ENCODE assay signal across 23 cellular contexts in genomic region chr6:137653698-137654059, GRCh38.
DNase-seq lines count a peak whose midpoint lies in the region; ATAC-seq, FAIRE-seq and TF ChIP-seq lines count a peak whose summit lies in the region.
"Had no signal": no experiment of that assay in that cellular context is flagged by ENCODE, and none has a peak within 500 bp of the region (broad histone marks: within the 10 kb centered on the region; RNA-seq: fewer than 3 reads in every experiment).

No MANE protein-coding gene starts in this region.

- no TSS peak for BruUV-seq in HepG2 (replicated peaks; lab: Mats Ljungman, UMichigan)

- DNase-seq in HepG2 (ENCODE audit: low spot score), result no peak
- DNase-seq in right lobe of liver, result no peak
- DNase-seq in NCI-H69 (lab: John Stamatoyannopoulos, UW), result peak; percentile 75
- no peak for DNase-seq in SIG-M5 (lab: John Stamatoyannopoulos, UW)
- DNase-seq in substantia nigra (lab: John Stamatoyannopoulos, UW), result no peak
- DNase-seq: ACHN; AML-193; BE2C; CD4-positive, alpha-beta T cell; CD8-positive, alpha-beta memory T cell; DMS 273 treated with DMSO at 0.1 percent for 48 hours; DMS79; GF-D8; H9 had no signal

- CTCF ChIA-PET in HepG2 (lab: Yijun Ruan, JAX; ENCODE audit: low intra/inter-chr PET ratio, low total read pairs), result no interaction called here

- in situ Hi-C loops in HepG2 (cut with HindIII; ENCODE audit: extremely low pct_ligation_motif_present, low pct_unique_long_range_greater_than_20kb), result no loop called here

- H2AFZ ChIP-seq in HepG2 (ENCODE audit: low read length), result no peak overlapping the region
- peak overlapping the region; percentile 17; the same call in 1 of the 2 replicates for H2AFZ ChIP-seq in KMS-11 (ENCODE audit: low read depth)
- H2AFZ ChIP-seq: GM23338 had no signal

- H3K4me3 ChIP-seq in HepG2 (replicated peaks in 1 of 3; ENCODE audit: insufficient read depth in 1 of 3, low read depth in 2 of 3, low read length in 3 of 3), result no peak overlapping the region
- H3K4me3 ChIP-seq in right lobe of liver, result no peak overlapping the region
- no peak overlapping the region for H3K4me3 ChIP-seq in KMS-11 (IDR thresholded peaks at IDR 0.05; ENCODE audit: insufficient read depth, low read depth, low read length)
- H3K4me3 ChIP-seq: BLaER1 treated with 17β-estradiol and CSF1 and Interleukin-3, amounts not matched to agents 10 nM and 100 nM; GM23338 had no signal

- H3K36me3 ChIP-seq in HepG2 (replicated peaks in 1 of 2; ENCODE audit: control insufficient read depth in 1 of 2, insufficient read depth in 2 of 2, low read length in 2 of 2), result no peaks in the 10 kb centered on the region
- H3K36me3 ChIP-seq in right lobe of liver, result no peaks in the 10 kb centered on the region
- H3K36me3 ChIP-seq in KMS-11 (ENCODE audit: insufficient read depth), result no peaks in the 10 kb centered on the region
- H3K36me3 ChIP-seq: BE2C; BLaER1 treated with 17β-estradiol and CSF1 and Interleukin-3, amounts not matched to agents 10 nM and 100 nM had no signal

- POLR2A ChIA-PET in HepG2 (lab: Yijun Ruan, JAX), result no interaction called here

- TF ChIP-seq EP300 in HepG2 (IDR thresholded peaks at IDR 0.05; ENCODE audit: low read depth in 2 of 2, low read length in 2 of 2) (no peak), HepG2 (CRISPR knock-in tag; IDR thresholded peaks at IDR 0.05; ENCODE audit: borderline replicate concordance) (no peak)

- H3K4me2 ChIP-seq in HepG2 (ENCODE audit: low read depth, low read length), result no peak overlapping the region
- peak overlapping the region; percentile 29 for H3K4me2 ChIP-seq in KMS-11
- H3K4me2 ChIP-seq: GM23338 had no signal

- H3K9ac ChIP-seq in HepG2 (ENCODE audit: insufficient read depth, low read depth, low read length) (no peak overlapping the region), KMS-11 (no peak overlapping the region)
- H3K9ac ChIP-seq: BLaER1 treated with 17β-estradiol and CSF1 and Interleukin-3, amounts not matched to agents 10 nM and 100 nM had no signal

- peaks cover 56% of the 10 kb centered on the region for H3K4me1 ChIP-seq in HepG2 (ENCODE audit: insufficient read depth, low read length)
- H3K4me1 ChIP-seq in right lobe of liver, result peaks cover 0 to 13% (median 0%) of the 10 kb centered on the region in 4 donors
- H3K4me1 ChIP-seq in KMS-11 (ENCODE audit: low read depth, poor library complexity, severe bottlenecking), result peaks cover 63% of the 10 kb centered on the region
- H3K4me1 ChIP-seq: BE2C had no signal

- H3K27ac ChIP-seq in HepG2 (ENCODE audit: extremely low read length, insufficient read depth, low read length) (no peak overlapping the region), right lobe of liver (no peak overlapping the region), KMS-11 (peak overlapping the region; percentile 24; the same call in 1 of the 2 replicates), substantia nigra (ENCODE audit: low read depth, low read length, poor library complexity, severe bottlenecking) (no peak overlapping the region)
- H3K27ac ChIP-seq: 22Rv1; BLaER1 treated with 17β-estradiol and CSF1 and Interleukin-3, amounts not matched to agents 10 nM and 100 nM had no signal

- ATAC-seq in HepG2 (no peak), right lobe of liver (no peak), HG02840 (IDR thresholded peaks at IDR 0.05; ENCODE audit: low FRiP score, unreplicated experiment) (no peak), GM18520 (IDR thresholded peaks at IDR 0.05; ENCODE audit: unreplicated experiment) (no peak)
- ATAC-seq: GM23338 had no signal

- TF ChIP-seq POLR2A in HepG2 (IDR thresholded peaks at IDR 0.05; ENCODE audit: insufficient read depth in 1 of 2, low read depth in 2 of 2, low read length in 2 of 2) (no peak), right lobe of liver (IDR thresholded peaks at IDR 0.05) (no peak)

- intact Hi-C loops in HepG2 (cut with micrococcal nuclease; ENCODE audit: unreplicated experiment), result no loop called here
- intact Hi-C loops in right lobe of liver (cut with DNase I), result no loop called here

- FAIRE-seq in HepG2 (lab: Jason Lieb, UNC), result no peak
- FAIRE-seq: A204.1, D721Med, GM12891 had no signal

- H3K79me2 ChIP-seq in HepG2 (ENCODE audit: insufficient read depth, low read length), result no peaks in the 10 kb centered on the region
- no peaks in the 10 kb centered on the region for H3K79me2 ChIP-seq in KMS-11 (ENCODE audit: insufficient read depth, low read depth)

- 83% methylated on average over 3 of the region's 3 CpGs for WGBS in HepG2 (ENCODE audit: low lambda C conversion rate)
- WGBS in right lobe of liver (ENCODE audit: insufficient coverage, low coverage, low lambda C conversion rate, missing lambda C conversion rate), result 85% methylated on average over 3 of the region's 3 CpGs

- H4K20me1 ChIP-seq in HepG2 (ENCODE audit: insufficient read depth, low read length) (no peaks in the 10 kb centered on the region), KMS-11 (ENCODE audit: insufficient read depth) (no peaks in the 10 kb centered on the region)
- H4K20me1 ChIP-seq: BLaER1 treated with 17β-estradiol and CSF1 and Interleukin-3, amounts not matched to agents 10 nM and 100 nM had no signal

- peaks cover 0 to 6% of the 10 kb centered on the region in 2 experiments; a peak in 1 of 5 replicates for H3K27me3 ChIP-seq in HepG2 (ENCODE audit: control insufficient read depth in 1 of 2, insufficient read depth in 2 of 2, low read length in 2 of 2)
- no peaks in the 10 kb centered on the region for H3K27me3 ChIP-seq in right lobe of liver
- H3K27me3 ChIP-seq in KMS-11 (ENCODE audit: insufficient read depth, low read depth), result no peaks in the 10 kb centered on the region
- H3K27me3 ChIP-seq: BE2C; BLaER1 treated with 17β-estradiol and CSF1 and Interleukin-3, amounts not matched to agents 10 nM and 100 nM had no signal

- TF ChIP-seq RAD21 in HepG2 (CRISPR knock-in tag; IDR thresholded peaks at IDR 0.05), result no peak

- H3K9me3 ChIP-seq in HepG2 (ENCODE audit: low read length) (no peaks in the 10 kb centered on the region), right lobe of liver (peaks cover 0 to 11% (median 3%) of the 10 kb centered on the region in 4 donors)
- H3K9me3 ChIP-seq: BE2C; BLaER1 treated with 17β-estradiol and CSF1 and Interleukin-3, amounts not matched to agents 10 nM and 100 nM had no signal

- TF ChIP-seq CTCF in HepG2 (CRISPR knock-in tag; IDR thresholded peaks at IDR 0.05), result no peak
- no peak for TF ChIP-seq CTCF in right lobe of liver (IDR thresholded peaks at IDR 0.05)
- no peak for TF ChIP-seq CTCF in KMS-11 (conservative IDR thresholded peaks at IDR 0.05; ENCODE audit: low read depth, low read length)

TF ChIP-seq in HepG2, 621 proteins besides CTCF, POLR2A, EP300 and RAD21:
- TF ChIP-seq MAFF (IDR thresholded peaks at IDR 0.05; ENCODE audit: low read depth, low read length) (peak; percentile 83), MAFK (conservative IDR thresholded peaks at IDR 0.05 in 1 of 2, IDR thresholded peaks at IDR 0.05 in 1 of 2; ENCODE audit: low read length in 2 of 2) (peak; percentile 87 to 92)
- TF ChIP-seq, protein P1, sequence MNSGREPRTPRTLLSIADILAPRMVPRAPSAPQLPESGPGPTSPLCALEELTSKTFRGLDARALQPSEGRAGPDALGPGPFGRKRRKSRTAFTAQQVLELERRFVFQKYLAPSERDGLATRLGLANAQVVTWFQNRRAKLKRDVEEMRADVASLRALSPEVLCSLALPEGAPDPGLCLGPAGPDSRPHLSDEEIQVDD (CRISPR knock-in tag; IDR thresholded peaks at IDR 0.05; ENCODE audit: borderline replicate concordance), result no peak
TF ChIP-seq in HepG2: peak in this region for 2.
